ENCODE assay signal across 9 cellular contexts in genomic region chr6:159061805-159062563, GRCh38. TPM values are rescaled to one million over a fixed set of nuclear protein-coding genes. Genes with fewer than 3 reads are reported as not detected.
DNase-seq lines count a peak whose midpoint lies in the region; ATAC-seq lines count a peak whose summit lies in the region.
"Had no signal": no experiment of that assay in that cellular context is flagged by ENCODE, and none has a peak within 500 bp of the region (broad histone marks: within the 10 kb centered on the region; RNA-seq: fewer than 3 reads in every experiment).

No MANE protein-coding gene starts in this region.

- POLR2A ChIA-PET in CD8-positive, alpha-beta memory T cell (lab: Charles Lee): interaction anchor here (0.6 to 4.6 kb wide), 14 partner anchors 8 to 418 kb away, joined by 3 to 48 read pairs (median 6); partner anchors contain the start of genes DYNLT1, RSPH3 and TAGAP

- DNase-seq in CD8-positive, alpha-beta memory T cell: peak in 1 of 5 donors; percentile 70
- peak; percentile 45 for DNase-seq in NOMO-1 treated with dmso at 0.1 percent for 144 hours (lab: John Stamatoyannopoulos, UW; ENCODE audit: unreplicated experiment)
- no peak for DNase-seq in left lobe of liver (ENCODE audit: low spot score)
- DNase-seq in GM03348 (ENCODE audit: low spot score): no peak
- no peak for DNase-seq in aorta
- no peak for DNase-seq in epidermal melanocyte (ENCODE audit: insufficient read length, low spot score)
- DNase-seq in GM19240 (ENCODE audit: insufficient read length, low spot score): no peak

- no peaks in the 10 kb centered on the region for H3K36me3 ChIP-seq in CD8-positive, alpha-beta memory T cell (ENCODE audit: insufficient read depth, low read length)
- no peaks in the 10 kb centered on the region for H3K36me3 ChIP-seq in aorta (ENCODE audit: control insufficient read depth in 1 of 2, insufficient read depth in 2 of 2, low read length in 1 of 2)

- intact Hi-C loops in aorta (cut with DNase I): no loop called here

- peaks cover 0 to 1% (median 0%) of the 10 kb centered on the region in 3 donors for H3K36me3 Mint-ChIP-seq in CD8-positive, alpha-beta memory T cell
- H3K36me3 Mint-ChIP-seq: brain had no signal

- no peaks in the 10 kb centered on the region for H3K27me3 ChIP-seq in CD8-positive, alpha-beta memory T cell (ENCODE audit: insufficient read depth, low read length, poor library complexity, severe bottlenecking)
- H3K27me3 ChIP-seq in aorta (ENCODE audit: control insufficient read depth in 1 of 2, insufficient read depth in 2 of 2, low read length in 1 of 2): peaks cover 0 to 2% of the 10 kb centered on the region in 2 donors

- CTCF ChIA-PET in CD8-positive, alpha-beta memory T cell (lab: Charles Lee): interaction anchor here (0.7 to 6.7 kb wide), 13 partner anchors 10 to 67 kb away, joined by 3 to 65 read pairs (median 5); partner anchors contain the start of gene TAGAP

- H3K27me3 Mint-ChIP-seq in CD8-positive, alpha-beta memory T cell: no peaks in the 10 kb centered on the region

- no peaks in the 10 kb centered on the region for H3K9me3 Mint-ChIP-seq in CD8-positive, alpha-beta memory T cell

- peak overlapping the region; percentile 94 to 99 (median 98) for H3K27ac Mint-ChIP-seq in CD8-positive, alpha-beta memory T cell
- H3K27ac Mint-ChIP-seq: brain had no signal

- ATAC-seq in GM21390 (IDR thresholded peaks at IDR 0.05; ENCODE audit: unreplicated experiment) (peak; percentile 61), left lobe of liver (peak; percentile 29), aorta (ENCODE audit: low FRiP score) (no peak)

- peak overlapping the region; percentile 70 for H3K27ac ChIP-seq in CD8-positive, alpha-beta memory T cell (ENCODE audit: low read depth, low read length)
- H3K27ac ChIP-seq in aorta (ENCODE audit: low read depth in 1 of 2, low read length in 2 of 2): no peak overlapping the region

- peaks cover 75% of the 10 kb centered on the region for H3K4me1 ChIP-seq in CD8-positive, alpha-beta memory T cell (ENCODE audit: insufficient read depth, low read length)
- no peaks in the 10 kb centered on the region for H3K4me1 ChIP-seq in aorta (ENCODE audit: control insufficient read depth in 1 of 2, insufficient read depth in 2 of 2, low read length in 2 of 2)

- H3K4me3 Mint-ChIP-seq in CD8-positive, alpha-beta memory T cell: peak overlapping the region; percentile 43 to 89 (median 75)
- H3K4me3 Mint-ChIP-seq: brain had no signal

- WGBS in aorta, 2 donors: 84 to 85% methylated on average over 10 of the region's 10 CpGs

- H3K4me3 ChIP-seq in CD8-positive, alpha-beta memory T cell (ENCODE audit: low read length): peak overlapping the region; percentile 21
- no peak overlapping the region for H3K4me3 ChIP-seq in aorta (ENCODE audit: low read length in 2 of 2)

- H3K9me3 ChIP-seq in CD8-positive, alpha-beta memory T cell (ENCODE audit: low read length): no peaks in the 10 kb centered on the region
- peaks cover 3% of the 10 kb centered on the region for H3K9me3 ChIP-seq in aorta (ENCODE audit: control insufficient read depth, low read length)

- H3K4me1 Mint-ChIP-seq in CD8-positive, alpha-beta memory T cell: peaks cover 85 to 98% (median 97%) of the 10 kb centered on the region in 3 donors
- H3K4me1 Mint-ChIP-seq: brain had no signal

RNA-seq across cellular contexts. Expression of gene TAGAP, which starts 17.2 kb away (rescaled TPM):
- 100 to 1,000 TPM; 140 to 145 TPM for total RNA-seq in CD8-positive, alpha-beta memory T cell
- polyA plus RNA-seq in CD8-positive, alpha-beta memory T cell: 193 TPM
- total RNA-seq in left lobe of liver (0.45 TPM), aorta (1 to 10 TPM; 5.1 to 5.8 TPM)
- 1 to 10 TPM in 1 of 2 donors, under 1 TPM in 1; 0.23 to 2.5 TPM for polyA plus RNA-seq in aorta

Comparison
In these comparisons a context has a peak if more than half of its experiments do, and no peak if none do; other contexts are left out.
1. RNA of gene TAGAP, which starts 17.2 kb away (total RNA-seq): 140 to 145 TPM in CD8-positive, alpha-beta memory T cell; 5.1 to 5.8 TPM in aorta and 0.45 TPM in left lobe of liver (single experiment); every median in the first group is over 10 times any median in the second.